In the genomic region with DNA sequence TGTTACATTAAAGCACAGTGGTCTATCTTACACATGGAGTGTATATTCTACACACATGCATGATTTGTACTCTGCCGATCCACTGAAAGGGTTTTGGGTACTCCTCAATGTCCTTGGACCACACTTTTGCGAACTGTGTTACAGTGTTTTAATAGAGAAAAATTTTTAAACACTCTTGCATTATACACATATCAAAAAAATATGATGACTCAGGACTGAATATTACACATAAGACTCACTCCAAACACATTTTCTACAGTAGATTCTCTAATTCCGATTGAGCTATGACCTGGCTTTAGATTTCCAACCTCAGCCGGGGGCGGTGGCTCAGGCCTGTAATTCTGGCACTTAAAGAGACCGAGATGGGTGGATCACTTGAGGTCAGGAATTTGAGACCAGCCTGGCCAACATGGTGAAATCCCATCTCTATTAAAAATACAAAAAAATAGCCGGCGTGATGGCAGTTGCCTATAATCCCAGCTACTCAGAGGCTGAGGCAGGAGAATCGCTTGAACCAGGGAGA, we compare ENCODE assay signal across 19 cellular contexts.
DNase-seq lines count a peak whose midpoint lies in the region; ATAC-seq, FAIRE-seq and TF ChIP-seq lines count a peak whose summit lies in the region.
"Had no signal": no experiment of that assay in that cellular context is flagged by ENCODE, and none has a peak within 500 bp of the region (broad histone marks: within the 10 kb centered on the region; RNA-seq: fewer than 3 reads in every experiment).

No MANE protein-coding gene starts in this region.

- WGBS in A549 (ENCODE audit: missing lambda C conversion rate), result 92% methylated on average over 9 of the region's 9 CpGs

- no peak for TF ChIP-seq EP300 in A549 (IDR thresholded peaks at IDR 0.05)

- no peak for TF ChIP-seq RAD21 in A549 (conservative IDR thresholded peaks at IDR 0.05 in 1 of 2, IDR thresholded peaks at IDR 0.05 in 1 of 2)

- POLR2A ChIA-PET in A549 (lab: Yijun Ruan, JAX), result no interaction called here

- no peak for FAIRE-seq in A549 (lab: Jason Lieb, UNC)
- FAIRE-seq: GM12891, GM19239, H1 had no signal

- TF ChIP-seq CTCF in A549 (IDR thresholded peaks at IDR 0.05), result no peak

- H3K4me1 ChIP-seq in A549, result no peaks in the 10 kb centered on the region
- H3K4me1 ChIP-seq: BLaER1 treated with 17β-estradiol and CSF1 and Interleukin-3, amounts not matched to agents 10 nM and 100 nM had no signal

- TF ChIP-seq POLR2A in A549 (IDR thresholded peaks at IDR 0.05; ENCODE audit: low read length), result no peak

- H3K4me2 ChIP-seq in A549, result no peak overlapping the region
- H3K4me2 ChIP-seq: BLaER1 treated with 17β-estradiol and CSF1 and Interleukin-3, amounts not matched to agents 10 nM and 100 nM had no signal

- ATAC-seq in A549 (no peak), GM18520 (IDR thresholded peaks at IDR 0.05; ENCODE audit: unreplicated experiment) (no peak), SK-N-SH treated with all-trans-retinoic acid at 6 μM for 48 hours (no peak), GM18858 (IDR thresholded peaks at IDR 0.05; ENCODE audit: unreplicated experiment) (no peak)
- ATAC-seq: HCT116 had no signal

- CTCF ChIA-PET in A549 (lab: Yijun Ruan, JAX), result interaction anchor here (0.9 kb wide), 1 partner anchor 170 kb away, joined by 3 read pairs; no protein-coding TSS in a partner anchor

- no peak for DNase-seq in A549 (ENCODE audit: low read depth in 1 of 2, low spot score in 1 of 2)
- DNase-seq in LHCN-M2 (ENCODE audit: low read depth), result peak; percentile 49
- peak; percentile 7 for DNase-seq in fibroblast of gingiva (ENCODE audit: low read depth)
- peak; percentile 23 for DNase-seq in myocyte (ENCODE audit: low read depth)
- DNase-seq in NOMO-1 treated with DMSO at 0.1 percent for 48 hours (lab: John Stamatoyannopoulos, UW; ENCODE audit: unreplicated experiment), result no peak
- DNase-seq: 8988T; ACHN; CD4-positive, CD25-positive, alpha-beta regulatory T cell; DMS153; DMS79 treated with DMSO at 0.1 percent for 48 hours; EL had no signal

- no peak overlapping the region for H3K27ac ChIP-seq in A549
- H3K27ac ChIP-seq: BLaER1 treated with 17β-estradiol and CSF1 and Interleukin-3, amounts not matched to agents 10 nM and 100 nM had no signal

- H3K4me3 ChIP-seq in A549, result no peak overlapping the region
- H3K4me3 ChIP-seq: BLaER1 treated with 17β-estradiol and CSF1 and Interleukin-3, amounts not matched to agents 10 nM and 100 nM had no signal

- H3K9me3 ChIP-seq in A549, result no peaks in the 10 kb centered on the region
- H3K9me3 ChIP-seq: BLaER1 treated with 17β-estradiol and CSF1 and Interleukin-3, amounts not matched to agents 10 nM and 100 nM had no signal

TF ChIP-seq in A549, 52 proteins besides CTCF, POLR2A, EP300 and RAD21:
- TF ChIP-seq KDM5A (IDR thresholded peaks at IDR 0.05), result no peak
- peak; percentile 76 for TF ChIP-seq MAFK (IDR thresholded peaks at IDR 0.05; ENCODE audit: partially characterized antibody)

TF ChIP-seq in SK-N-SH treated with all-trans-retinoic acid at 6 μM for 48 hours, 23 proteins besides CTCF, POLR2A, EP300 and RAD21:
- TF ChIP-seq ZFP3 (CRISPR knock-in tag; IDR thresholded peaks at IDR 0.05) (no peak), CSDC2 (CRISPR knock-in tag; IDR thresholded peaks at IDR 0.05) (no peak), BACH2 (CRISPR knock-in tag; IDR thresholded peaks at IDR 0.05; ENCODE audit: borderline replicate concordance) (no peak), ZC3H10 (CRISPR knock-in tag; IDR thresholded peaks at IDR 0.05) (no peak), PPARA (CRISPR knock-in tag; IDR thresholded peaks at IDR 0.05; ENCODE audit: borderline replicate concordance) (no peak), ESRRG (CRISPR knock-in tag; IDR thresholded peaks at IDR 0.05) (no peak), GLIS3 (CRISPR knock-in tag; IDR thresholded peaks at IDR 0.05) (no peak), TCF4 (CRISPR knock-in tag; IDR thresholded peaks at IDR 0.05; ENCODE audit: borderline replicate concordance) (no peak), ISL1 (CRISPR knock-in tag; IDR thresholded peaks at IDR 0.05) (no peak), SNAI2 (CRISPR knock-in tag; IDR thresholded peaks at IDR 0.05) (no peak), ARNTL (CRISPR knock-in tag; IDR thresholded peaks at IDR 0.05; ENCODE audit: borderline replicate concordance, low read depth) (no peak), ZNF8 (CRISPR knock-in tag; IDR thresholded peaks at IDR 0.05) (no peak), ZNF565 (CRISPR knock-in tag; conservative IDR thresholded peaks at IDR 0.05; ENCODE audit: low read depth) (no peak)

Comparison
In these comparisons a context has a peak if more than half of its experiments do, and no peak if none do; other contexts are left out.
1. DNase-seq: peak in LHCN-M2 (single experiment), fibroblast of gingiva (single experiment) and myocyte (single experiment); none in A549 (0 of 2) and NOMO-1 treated with DMSO at 0.1 percent for 48 hours (single experiment).